In genomic region chr12:27014085-27014858, GRCh38 we compare ENCODE assay signal across 1 cellular context.
A peak's percentile ranks its signal among the peaks of the same experiment; 100 is the strongest.
TF ChIP-seq lines count a peak whose summit lies in the region.

A gene with protein sequence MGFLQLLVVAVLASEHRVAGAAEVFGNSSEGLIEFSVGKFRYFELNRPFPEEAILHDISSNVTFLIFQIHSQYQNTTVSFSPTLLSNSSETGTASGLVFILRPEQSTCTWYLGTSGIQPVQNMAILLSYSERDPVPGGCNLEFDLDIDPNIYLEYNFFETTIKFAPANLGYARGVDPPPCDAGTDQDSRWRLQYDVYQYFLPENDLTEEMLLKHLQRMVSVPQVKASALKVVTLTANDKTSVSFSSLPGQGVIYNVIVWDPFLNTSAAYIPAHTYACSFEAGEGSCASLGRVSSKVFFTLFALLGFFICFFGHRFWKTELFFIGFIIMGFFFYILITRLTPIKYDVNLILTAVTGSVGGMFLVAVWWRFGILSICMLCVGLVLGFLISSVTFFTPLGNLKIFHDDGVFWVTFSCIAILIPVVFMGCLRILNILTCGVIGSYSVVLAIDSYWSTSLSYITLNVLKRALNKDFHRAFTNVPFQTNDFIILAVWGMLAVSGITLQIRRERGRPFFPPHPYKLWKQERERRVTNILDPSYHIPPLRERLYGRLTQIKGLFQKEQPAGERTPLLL (minus strand): TSS chr12:27014384. CDS start chr12:27014168, 216 bp downstream.

TF ChIP-seq in HepG2, 621 proteins besides CTCF, POLR2A, EP300 and RAD21 (continued from another document and continues in another):
- TF ChIP-seq, protein P1, sequence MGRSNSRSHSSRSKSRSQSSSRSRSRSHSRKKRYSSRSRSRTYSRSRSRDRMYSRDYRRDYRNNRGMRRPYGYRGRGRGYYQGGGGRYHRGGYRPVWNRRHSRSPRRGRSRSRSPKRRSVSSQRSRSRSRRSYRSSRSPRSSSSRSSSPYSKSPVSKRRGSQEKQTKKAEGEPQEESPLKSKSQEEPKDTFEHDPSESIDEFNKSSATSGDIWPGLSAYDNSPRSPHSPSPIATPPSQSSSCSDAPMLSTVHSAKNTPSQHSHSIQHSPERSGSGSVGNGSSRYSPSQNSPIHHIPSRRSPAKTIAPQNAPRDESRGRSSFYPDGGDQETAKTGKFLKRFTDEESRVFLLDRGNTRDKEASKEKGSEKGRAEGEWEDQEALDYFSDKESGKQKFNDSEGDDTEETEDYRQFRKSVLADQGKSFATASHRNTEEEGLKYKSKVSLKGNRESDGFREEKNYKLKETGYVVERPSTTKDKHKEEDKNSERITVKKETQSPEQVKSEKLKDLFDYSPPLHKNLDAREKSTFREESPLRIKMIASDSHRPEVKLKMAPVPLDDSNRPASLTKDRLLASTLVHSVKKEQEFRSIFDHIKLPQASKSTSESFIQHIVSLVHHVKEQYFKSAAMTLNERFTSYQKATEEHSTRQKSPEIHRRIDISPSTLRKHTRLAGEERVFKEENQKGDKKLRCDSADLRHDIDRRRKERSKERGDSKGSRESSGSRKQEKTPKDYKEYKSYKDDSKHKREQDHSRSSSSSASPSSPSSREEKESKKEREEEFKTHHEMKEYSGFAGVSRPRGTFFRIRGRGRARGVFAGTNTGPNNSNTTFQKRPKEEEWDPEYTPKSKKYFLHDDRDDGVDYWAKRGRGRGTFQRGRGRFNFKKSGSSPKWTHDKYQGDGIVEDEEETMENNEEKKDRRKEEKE (IDR thresholded peaks at IDR 0.05) = no peak
- TF ChIP-seq ZNF703 (CRISPR knock-in tag; IDR thresholded peaks at IDR 0.05; ENCODE audit: borderline replicate concordance) = no peak
- TF ChIP-seq ZNF503 (CRISPR knock-in tag; IDR thresholded peaks at IDR 0.05) = peak; percentile 72; the same call in 1 of the 2 replicates
- no peak for TF ChIP-seq SP1 (IDR thresholded peaks at IDR 0.05)
- TF ChIP-seq SP1 (CRISPR knock-in tag; IDR thresholded peaks at IDR 0.05) = peak; percentile 41; the same call in 1 of the 2 replicates
- TF ChIP-seq ZNF75D (CRISPR knock-in tag; IDR thresholded peaks at IDR 0.05; ENCODE audit: borderline replicate concordance) = no peak
- 0 out of 4 replicates have a peak, but pooled peaks of 1 of the 2 experiments have one; percentile 16 for TF ChIP-seq ATF4 (CRISPR knock-in tag; IDR thresholded peaks at IDR 0.05)
- peak; percentile 70; the same call in 1 of the 2 replicates for TF ChIP-seq MYC (CRISPR knock-in tag; IDR thresholded peaks at IDR 0.05; ENCODE audit: borderline replicate concordance)
- peak; percentile 84 for TF ChIP-seq ZMYM4 (CRISPR knock-in tag; IDR thresholded peaks at IDR 0.05)
- TF ChIP-seq ZNF44 (CRISPR knock-in tag; IDR thresholded peaks at IDR 0.05) = no peak
- peak; percentile 54; the same call in 1 of the 2 replicates for TF ChIP-seq PPARG (CRISPR knock-in tag; conservative IDR thresholded peaks at IDR 0.05)
- no peak for TF ChIP-seq ZNF678 (CRISPR knock-in tag; IDR thresholded peaks at IDR 0.05)
- TF ChIP-seq, protein P2, sequence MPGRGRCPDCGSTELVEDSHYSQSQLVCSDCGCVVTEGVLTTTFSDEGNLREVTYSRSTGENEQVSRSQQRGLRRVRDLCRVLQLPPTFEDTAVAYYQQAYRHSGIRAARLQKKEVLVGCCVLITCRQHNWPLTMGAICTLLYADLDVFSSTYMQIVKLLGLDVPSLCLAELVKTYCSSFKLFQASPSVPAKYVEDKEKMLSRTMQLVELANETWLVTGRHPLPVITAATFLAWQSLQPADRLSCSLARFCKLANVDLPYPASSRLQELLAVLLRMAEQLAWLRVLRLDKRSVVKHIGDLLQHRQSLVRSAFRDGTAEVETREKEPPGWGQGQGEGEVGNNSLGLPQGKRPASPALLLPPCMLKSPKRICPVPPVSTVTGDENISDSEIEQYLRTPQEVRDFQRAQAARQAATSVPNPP (CRISPR knock-in tag; IDR thresholded peaks at IDR 0.05) = peak; percentile 65; the same call in 1 of the 2 replicates
- no peak for TF ChIP-seq AGO1 (IDR thresholded peaks at IDR 0.05; ENCODE audit: low read depth, low read length, poor library complexity, severe bottlenecking)
- TF ChIP-seq ZNF780A (CRISPR knock-in tag; IDR thresholded peaks at IDR 0.05) = peak; percentile 30; the same call in 1 of the 2 replicates
- TF ChIP-seq, protein P3, sequence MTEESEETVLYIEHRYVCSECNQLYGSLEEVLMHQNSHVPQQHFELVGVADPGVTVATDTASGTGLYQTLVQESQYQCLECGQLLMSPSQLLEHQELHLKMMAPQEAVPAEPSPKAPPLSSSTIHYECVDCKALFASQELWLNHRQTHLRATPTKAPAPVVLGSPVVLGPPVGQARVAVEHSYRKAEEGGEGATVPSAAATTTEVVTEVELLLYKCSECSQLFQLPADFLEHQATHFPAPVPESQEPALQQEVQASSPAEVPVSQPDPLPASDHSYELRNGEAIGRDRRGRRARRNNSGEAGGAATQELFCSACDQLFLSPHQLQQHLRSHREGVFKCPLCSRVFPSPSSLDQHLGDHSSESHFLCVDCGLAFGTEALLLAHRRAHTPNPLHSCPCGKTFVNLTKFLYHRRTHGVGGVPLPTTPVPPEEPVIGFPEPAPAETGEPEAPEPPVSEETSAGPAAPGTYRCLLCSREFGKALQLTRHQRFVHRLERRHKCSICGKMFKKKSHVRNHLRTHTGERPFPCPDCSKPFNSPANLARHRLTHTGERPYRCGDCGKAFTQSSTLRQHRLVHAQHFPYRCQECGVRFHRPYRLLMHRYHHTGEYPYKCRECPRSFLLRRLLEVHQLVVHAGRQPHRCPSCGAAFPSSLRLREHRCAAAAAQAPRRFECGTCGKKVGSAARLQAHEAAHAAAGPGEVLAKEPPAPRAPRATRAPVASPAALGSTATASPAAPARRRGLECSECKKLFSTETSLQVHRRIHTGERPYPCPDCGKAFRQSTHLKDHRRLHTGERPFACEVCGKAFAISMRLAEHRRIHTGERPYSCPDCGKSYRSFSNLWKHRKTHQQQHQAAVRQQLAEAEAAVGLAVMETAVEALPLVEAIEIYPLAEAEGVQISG (CRISPR knock-in tag; IDR thresholded peaks at IDR 0.05) = peak; percentile 78
- TF ChIP-seq, protein P4, sequence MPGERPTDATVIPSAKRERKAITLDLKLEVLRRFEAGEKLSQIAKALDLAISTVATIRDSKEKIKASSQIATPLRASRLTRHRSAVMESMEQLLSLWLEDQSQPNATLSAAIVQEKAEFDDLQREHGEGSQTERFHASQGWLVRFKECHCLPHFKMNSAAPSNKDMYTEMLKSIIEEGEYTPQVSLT (CRISPR knock-in tag; IDR thresholded peaks at IDR 0.05; ENCODE audit: borderline replicate concordance, low read depth) = no peak; the same call in 1 of the 2 replicates
- no peak for TF ChIP-seq U2AF2 (IDR thresholded peaks at IDR 0.05; ENCODE audit: low read depth, low read length)
- peak; percentile 71 for TF ChIP-seq ZFY (CRISPR knock-in tag; IDR thresholded peaks at IDR 0.05)
- no peak for TF ChIP-seq ZNF180 (CRISPR knock-in tag; IDR thresholded peaks at IDR 0.05; ENCODE audit: borderline replicate concordance, low read depth)
- TF ChIP-seq, protein P5, sequence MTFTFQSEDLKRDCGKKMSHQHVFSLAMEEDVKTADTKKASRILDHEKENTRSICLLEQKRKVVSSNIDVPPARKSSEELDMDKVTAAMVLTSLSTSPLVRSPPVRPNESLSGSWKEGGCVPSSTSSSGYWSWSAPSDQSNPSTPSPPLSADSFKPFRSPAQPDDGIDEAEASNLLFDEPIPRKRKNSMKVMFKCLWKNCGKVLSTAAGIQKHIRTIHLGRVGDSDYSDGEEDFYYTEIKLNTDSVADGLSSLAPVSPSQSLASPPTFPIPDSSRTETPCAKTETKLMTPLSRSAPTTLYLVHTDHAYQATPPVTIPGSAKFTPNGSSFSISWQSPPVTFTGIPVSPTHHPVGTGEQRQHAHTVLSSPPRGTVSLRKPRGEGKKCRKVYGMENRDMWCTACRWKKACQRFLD (CRISPR knock-in tag; IDR thresholded peaks at IDR 0.05; ENCODE audit: borderline replicate concordance) = peak; percentile 43; the same call in 1 of the 2 replicates
- TF ChIP-seq MED1 (CRISPR knock-in tag; IDR thresholded peaks at IDR 0.05) = peak; percentile 73; the same call in 1 of the 2 replicates
- peak; percentile 91 for TF ChIP-seq ELF3 (CRISPR knock-in tag; IDR thresholded peaks at IDR 0.05)
- TF ChIP-seq ERF (CRISPR knock-in tag; IDR thresholded peaks at IDR 0.05) = peak; percentile 84
- TF ChIP-seq DNMT3B (CRISPR knock-in tag; conservative IDR thresholded peaks at IDR 0.05) = no peak
- TF ChIP-seq HNRNPL (IDR thresholded peaks at IDR 0.05; ENCODE audit: low read depth, low read length) = no peak
- peak; percentile 49; the same call in 1 of the 2 replicates for TF ChIP-seq ZSCAN25 (CRISPR knock-in tag; IDR thresholded peaks at IDR 0.05)
- TF ChIP-seq ZNF362 (CRISPR knock-in tag; IDR thresholded peaks at IDR 0.05; ENCODE audit: borderline replicate concordance) = no peak
- TF ChIP-seq ZBTB25 (CRISPR knock-in tag; IDR thresholded peaks at IDR 0.05) = peak; percentile 16; the same call in 1 of the 2 replicates
- TF ChIP-seq, protein P6, sequence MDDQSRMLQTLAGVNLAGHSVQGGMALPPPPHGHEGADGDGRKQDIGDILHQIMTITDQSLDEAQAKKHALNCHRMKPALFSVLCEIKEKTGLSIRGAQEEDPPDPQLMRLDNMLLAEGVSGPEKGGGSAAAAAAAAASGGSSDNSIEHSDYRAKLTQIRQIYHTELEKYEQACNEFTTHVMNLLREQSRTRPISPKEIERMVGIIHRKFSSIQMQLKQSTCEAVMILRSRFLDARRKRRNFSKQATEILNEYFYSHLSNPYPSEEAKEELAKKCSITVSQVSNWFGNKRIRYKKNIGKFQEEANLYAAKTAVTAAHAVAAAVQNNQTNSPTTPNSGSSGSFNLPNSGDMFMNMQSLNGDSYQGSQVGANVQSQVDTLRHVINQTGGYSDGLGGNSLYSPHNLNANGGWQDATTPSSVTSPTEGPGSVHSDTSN (CRISPR knock-in tag; IDR thresholded peaks at IDR 0.05; ENCODE audit: borderline replicate concordance) = peak; percentile 76; the same call in 1 of the 2 replicates
- TF ChIP-seq, protein P7, sequence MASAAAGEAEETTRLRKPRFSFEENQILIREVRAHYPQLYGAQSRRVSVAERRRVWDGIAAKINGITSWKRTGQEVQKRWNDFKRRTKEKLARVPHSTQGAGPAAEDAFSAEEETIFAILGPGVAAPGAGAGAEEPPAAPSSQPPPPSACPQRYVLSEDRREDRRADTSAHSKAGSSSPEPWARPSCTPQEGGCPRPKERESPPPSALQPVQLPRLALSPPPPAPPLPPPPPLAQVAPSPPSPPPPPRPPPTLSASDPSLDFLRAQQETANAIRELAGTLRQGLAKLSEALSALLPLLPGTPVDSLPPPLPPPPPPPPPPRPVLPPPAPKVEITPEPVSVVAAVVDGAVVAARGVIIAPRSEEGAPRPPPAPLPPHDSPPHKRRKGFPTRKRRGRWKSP (CRISPR knock-in tag; IDR thresholded peaks at IDR 0.05) = peak; percentile 73; the same call in 1 of the 2 replicates
- TF ChIP-seq ZBTB38 (CRISPR knock-in tag; IDR thresholded peaks at IDR 0.05) = peak; percentile 86
- no peak for TF ChIP-seq SRSF4 (IDR thresholded peaks at IDR 0.05; ENCODE audit: low read depth, low read length, poor library complexity, severe bottlenecking)
- TF ChIP-seq RBFOX2 (IDR thresholded peaks at IDR 0.05; ENCODE audit: low read depth, low read length) = peak; percentile 83
- TF ChIP-seq ZSCAN9 (CRISPR knock-in tag; IDR thresholded peaks at IDR 0.05; ENCODE audit: borderline replicate concordance) = 0 out of 2 replicates have a peak, but pooled peaks have one; percentile 61
- no peak; the same call in 1 of the 2 replicates for TF ChIP-seq ZNF431 (CRISPR knock-in tag; IDR thresholded peaks at IDR 0.05; ENCODE audit: borderline replicate concordance, low read depth)
- no peak for TF ChIP-seq PTBP1 (IDR thresholded peaks at IDR 0.05; ENCODE audit: low read depth, low read length, poor library complexity, severe bottlenecking)
- peak; percentile 34 for TF ChIP-seq PHF8 (CRISPR knock-in tag; IDR thresholded peaks at IDR 0.05)
- no peak for TF ChIP-seq ZNF101 (CRISPR knock-in tag; IDR thresholded peaks at IDR 0.05; ENCODE audit: borderline replicate concordance, low read depth)
- TF ChIP-seq, protein P8, sequence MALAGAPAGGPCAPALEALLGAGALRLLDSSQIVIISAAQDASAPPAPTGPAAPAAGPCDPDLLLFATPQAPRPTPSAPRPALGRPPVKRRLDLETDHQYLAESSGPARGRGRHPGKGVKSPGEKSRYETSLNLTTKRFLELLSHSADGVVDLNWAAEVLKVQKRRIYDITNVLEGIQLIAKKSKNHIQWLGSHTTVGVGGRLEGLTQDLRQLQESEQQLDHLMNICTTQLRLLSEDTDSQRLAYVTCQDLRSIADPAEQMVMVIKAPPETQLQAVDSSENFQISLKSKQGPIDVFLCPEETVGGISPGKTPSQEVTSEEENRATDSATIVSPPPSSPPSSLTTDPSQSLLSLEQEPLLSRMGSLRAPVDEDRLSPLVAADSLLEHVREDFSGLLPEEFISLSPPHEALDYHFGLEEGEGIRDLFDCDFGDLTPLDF (CRISPR knock-in tag; IDR thresholded peaks at IDR 0.05) = peak; percentile 82; the same call in 1 of the 2 replicates
